28 cellular contexts compared by ENCODE assay signal in the genomic region with DNA sequence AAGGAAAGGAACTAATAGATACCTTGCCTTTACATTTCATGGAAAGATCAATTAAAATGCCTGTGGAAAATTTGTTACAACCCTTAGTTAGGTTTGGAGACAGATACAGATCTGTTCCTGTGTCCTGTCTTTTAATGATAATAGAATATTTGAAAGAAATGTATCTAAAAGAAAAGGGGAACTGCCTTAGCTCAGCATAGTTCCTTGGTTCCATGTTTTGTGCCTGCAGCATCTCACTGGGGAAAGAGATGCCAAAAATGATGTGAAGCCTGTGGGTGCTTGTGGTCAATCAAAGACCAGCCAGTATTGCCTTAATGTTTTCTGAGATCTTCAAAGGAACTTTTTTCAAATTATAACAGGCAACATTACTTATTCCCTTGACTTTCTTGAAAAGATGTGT.
"Had no signal": no experiment of that assay in that cellular context is flagged by ENCODE, and none has a peak within 500 bp of the region (broad histone marks: within the 10 kb centered on the region; RNA-seq: fewer than 3 reads in every experiment).

No MANE protein-coding gene starts in this region.

- FAIRE-seq: endometrium, kidney had no signal

- H3K36me3 ChIP-seq: colonic mucosa, esophagus squamous epithelium, gastrocnemius medialis, heart right ventricle, left lung, lower lobe of right lung had no signal

- H3K4me1 ChIP-seq: colonic mucosa, esophagus squamous epithelium, gastrocnemius medialis, heart right ventricle, left lung, lower lobe of right lung had no signal

- H3K9me3 ChIP-seq: colonic mucosa, lower lobe of right lung had no signal

- H3K27ac ChIP-seq: colonic mucosa, epithelial cell of prostate, esophagus squamous epithelium, gastrocnemius medialis, heart right ventricle, left lung, lower lobe of right lung had no signal

- H3K27me3 ChIP-seq: colonic mucosa, esophagus squamous epithelium, gastrocnemius medialis, heart right ventricle, left lung had no signal

- ATAC-seq: effector memory CD8-positive, alpha-beta T cell; esophagus mucosa; gastrocnemius medialis; heart right ventricle; left lung; left ventricle myocardium superior; lower lobe of right lung; mucosa of descending colon; naive thymus-derived CD8-positive, alpha-beta T cell had no signal

- H3K4me3 ChIP-seq: colonic mucosa, esophagus squamous epithelium, gastrocnemius medialis, heart right ventricle, left lung, lower lobe of right lung, mucosa of descending colon had no signal

- DNase-seq: colonic mucosa; cortex of kidney; effector CD8-positive, alpha-beta T cell; effector memory CD8-positive, alpha-beta T cell; endodermal cell; erythroblast; esophagus squamous epithelium; foreskin fibroblast; foreskin melanocyte; gastrocnemius medialis; glutamatergic neuron; head of caudate nucleus; heart right ventricle; hippocampal formation; immature natural killer cell; islet precursor cell; kidney; kidney glomerular epithelial cell; left lung; left ventricle myocardium superior; lower lobe of right lung; mesenchymal stem cell; mucosa of descending colon; naive B cell; naive thymus-derived CD8-positive, alpha-beta T cell had no signal
